Comparison of ENCODE assay signal across 24 cellular contexts in genomic region chr9:106288689-106289088, GRCh38.
"Had no signal": no experiment of that assay in that cellular context is flagged by ENCODE, and none has a peak within 500 bp of the region (broad histone marks: within the 10 kb centered on the region; RNA-seq: fewer than 3 reads in every experiment).

No MANE protein-coding gene starts in this region.

- H3K79me2 ChIP-seq: parathyroid adenoma had no signal

- H3K27me3 ChIP-seq: left lung, neural progenitor cell, neutrophil, tibial nerve, upper lobe of left lung, vagina had no signal

- H3K27ac ChIP-seq: left lung, lower lobe of right lung, neural progenitor cell, neutrophil, parathyroid adenoma, skin epidermis, tibial nerve, upper lobe of left lung, vagina had no signal

- H3K36me3 ChIP-seq: left lung, lower lobe of right lung, neural progenitor cell, neutrophil, tibial nerve, upper lobe of left lung, vagina had no signal

- H3K4me3 ChIP-seq: left lung, lower lobe of right lung, neural progenitor cell, skin epidermis, tibial nerve, upper lobe of left lung, vagina had no signal

- H3K9ac ChIP-seq: neural progenitor cell, parathyroid adenoma had no signal

- DNase-seq: hypothalamus; immature natural killer cell; kidney; left colon; lower lobe of right lung; mammary epithelial cell; mesenchymal stem cell; naive thymus-derived CD8-positive, alpha-beta T cell; occipital lobe; right cardiac atrium; stimulated activated CD4-positive, alpha-beta T cell treated with anti-CD3 and anti-CD28 coated beads, Interleukin-1b, Interleukin-23, amount 100 ng/mL, for 48 hours; stimulated activated CD4-positive, alpha-beta T cell treated with anti-CD3 and anti-CD28 coated beads, Interleukin-2, amount 100 ng/mL, for 48 hours; stimulated activated CD4-positive, alpha-beta T cell treated with anti-CD3 and anti-CD28 coated beads, Interleukin-4, amount 100 ng/mL, for 4 hours; stimulated activated CD8-positive, alpha-beta memory T cell treated with anti-CD3 and anti-CD28 coated beads, Interleukin-4, amount 100 ng/mL, for 48 hours; stimulated activated naive CD4-positive, alpha-beta T cell treated with Interleukin-2 at 50 U/mL for 16 hours; stimulated activated naive CD8-positive, alpha-beta T cell treated with anti-CD3 and anti-CD28 coated beads, Interleukin-15, amount 100 ng/mL, for 72 hours; upper lobe of left lung had no signal

- H2AFZ ChIP-seq: neural progenitor cell, parathyroid adenoma had no signal

- H3K4me2 ChIP-seq: neural progenitor cell had no signal

- H3K9me3 ChIP-seq: left lung, lower lobe of right lung, neutrophil, tibial nerve, upper lobe of left lung, vagina had no signal

- H3K4me1 ChIP-seq: left lung, lower lobe of right lung, parathyroid adenoma, vagina had no signal
